ENCODE assay signal across 14 cellular contexts in genomic region chr2:223647258-223647952, GRCh38. TPM values are rescaled to one million over a fixed set of nuclear protein-coding genes. Genes with fewer than 3 reads are reported as not detected.
DNase-seq lines count a peak whose midpoint lies in the region; ATAC-seq, FAIRE-seq and TF ChIP-seq lines count a peak whose summit lies in the region.
"Had no signal": no experiment of that assay in that cellular context is flagged by ENCODE, and none has a peak within 500 bp of the region (broad histone marks: within the 10 kb centered on the region; RNA-seq: fewer than 3 reads in every experiment).

No MANE protein-coding gene starts in this region.

- BruUV-seq in GM12878 (replicated peaks; lab: Mats Ljungman, UMichigan), result no TSS peak

- no peaks in the 10 kb centered on the region for H3K9me3 ChIP-seq in GM12878 (replicated peaks; ENCODE audit: control insufficient read depth, insufficient read depth, low read length)

- H3K36me3 ChIP-seq in GM12878 (ENCODE audit: control insufficient read depth in 2 of 2, insufficient read depth in 2 of 2, low read length in 1 of 2), result no peaks in the 10 kb centered on the region

- TF ChIP-seq CTCF in GM12878 (IDR thresholded peaks at IDR 0.05 in 2 of 3, conservative IDR thresholded peaks at IDR 0.05 in 1 of 3; ENCODE audit: control insufficient read depth in 2 of 3, extremely low read depth in 1 of 3, insufficient read depth in 1 of 3, low read depth in 3 of 3, low read length in 3 of 3), result no peak

- H2AFZ ChIP-seq in GM12878 (ENCODE audit: control insufficient read depth, low read depth, low read length), result no peak overlapping the region

- H3K9ac ChIP-seq in GM12878 (ENCODE audit: control insufficient read depth, insufficient read depth, low read length), result no peak overlapping the region

- 48% methylated on average over 6 of the region's 6 CpGs for WGBS in GM12878 (ENCODE audit: insufficient coverage, insufficient replicate concordance, low lambda C conversion rate, missing lambda C conversion rate)

- intact Hi-C loops in GM12878 (cut with micrococcal nuclease; ENCODE audit: unreplicated experiment), result no loop called here

- RAD21 ChIA-PET in GM12878 (lab: Charles Lee; ENCODE audit: unreplicated experiment), result no interaction called here

- FAIRE-seq in GM12878 (lab: Jason Lieb, UNC), result no peak
- FAIRE-seq: astrocyte had no signal

- ATAC-seq in GM18517 (IDR thresholded peaks at IDR 0.05; ENCODE audit: unreplicated experiment), result peak; percentile 95
- peak; percentile 90 for ATAC-seq in GM21528 (IDR thresholded peaks at IDR 0.05; ENCODE audit: low FRiP score, unreplicated experiment)
- ATAC-seq in HG03108 (IDR thresholded peaks at IDR 0.05; ENCODE audit: unreplicated experiment), result peak; percentile 96
- ATAC-seq in GM12878, result peak; percentile 80
- ATAC-seq: sciatic nerve had no signal

- no peak overlapping the region for H3K4me3 ChIP-seq in GM12878

- no peak for TF ChIP-seq RAD21 in GM12878 (IDR thresholded peaks at IDR 0.05; ENCODE audit: insufficient read depth, low read depth, low read length)

- no peak overlapping the region for H3K27ac ChIP-seq in GM12878 (ENCODE audit: control insufficient read depth, insufficient read depth)

- no peak overlapping the region for H3K4me2 ChIP-seq in GM12878 (ENCODE audit: control insufficient read depth, insufficient read depth)

- POLR2A ChIA-PET in GM12878 (lab: Charles Lee), result no interaction called here

- SMC1A ChIA-PET in GM12878 (lab: Charles Lee; ENCODE audit: uncharacterized antibody, unreplicated experiment), result interaction anchor here (1.0 kb wide), 1 partner anchor 15 kb away, joined by 4 read pairs; no protein-coding TSS in a partner anchor

- no peak for TF ChIP-seq EP300 in GM12878 (IDR thresholded peaks at IDR 0.05; ENCODE audit: borderline replicate concordance in 1 of 2, control insufficient read depth in 1 of 2, low read depth in 2 of 2, low read length in 2 of 2)

- H3K27me3 ChIP-seq in GM12878 (replicated peaks in 1 of 2; ENCODE audit: control insufficient read depth in 2 of 2, insufficient read depth in 2 of 2, low read length in 1 of 2), result no peaks in the 10 kb centered on the region

- peaks cover 8% of the 10 kb centered on the region for H3K4me1 ChIP-seq in GM12878 (ENCODE audit: control insufficient read depth, insufficient read depth, low read length)

- H3K79me2 ChIP-seq in GM12878 (ENCODE audit: control insufficient read depth, insufficient read depth, low read length), result no peaks in the 10 kb centered on the region

- in situ Hi-C loops in GM12878 (cut with MboI), result no loop called here

- CTCF ChIA-PET in GM12878 (lab: Yijun Ruan, JAX), result no interaction called here

- H4K20me1 ChIP-seq in GM12878 (ENCODE audit: control insufficient read depth, insufficient read depth), result no peaks in the 10 kb centered on the region

- TF ChIP-seq POLR2A in GM12878 (IDR thresholded peaks at IDR 0.05; ENCODE audit: low read depth, low read length), result no peak

- DNase-seq in GM12878 (ENCODE audit: low read depth, low spot score) (no peak), AML-193 (lab: John Stamatoyannopoulos, UW) (no peak), NCI-H2227 treated with DMSO at 0.1 percent for 48 hours (lab: John Stamatoyannopoulos, UW) (no peak), occipital lobe (lab: John Stamatoyannopoulos, UW) (no peak)
- DNase-seq in central memory CD4-positive, alpha-beta T cell, result no peak
- DNase-seq: activated CD4-positive, alpha-beta memory T cell treated with anti-CD3 and anti-CD28 coated beads, Interleukin-2, amount 10 ng/mL, durations not matched to agents 7 days and 5 days; NCI-H1417 treated with DMSO at 0.1 percent for 48 hours; stimulated activated CD8-positive, alpha-beta memory T cell treated with anti-CD3 and anti-CD28 coated beads, Interleukin-4, amount 100 ng/mL, for 48 hours had no signal

TF ChIP-seq in GM12878, 131 proteins besides CTCF, POLR2A, EP300 and RAD21:
- TF ChIP-seq BMI1 (IDR thresholded peaks at IDR 0.05; ENCODE audit: borderline replicate concordance) (no peak), PBX3 (IDR thresholded peaks at IDR 0.05; ENCODE audit: insufficient replicate concordance, low read depth, low read length) (no peak), RUNX3 (IDR thresholded peaks at IDR 0.05; ENCODE audit: low read length) (0 out of 2 replicates have a peak, but pooled peaks have one; percentile 7), ZNF274 (IDR thresholded peaks at IDR 0.05; ENCODE audit: insufficient read depth, insufficient read length) (no peak), NFXL1 (IDR thresholded peaks at IDR 0.05; ENCODE audit: borderline replicate concordance) (no peak), RFX5 (IDR thresholded peaks at IDR 0.05; ENCODE audit: low read depth, low read length) (no peak), NR2C2 (IDR thresholded peaks at IDR 0.05; ENCODE audit: borderline replicate concordance, control insufficient read depth, insufficient read length, low read depth) (no peak), NR2F1 (conservative IDR thresholded peaks at IDR 0.05) (peak; percentile 53; the same call in 1 of the 2 replicates), HCFC1 (IDR thresholded peaks at IDR 0.05; ENCODE audit: low read length) (no peak)

RNA-seq across cellular contexts. Expression of gene SCG2, which starts 45.2 kb away (rescaled TPM):
- total RNA-seq in GM12878 (2013; cell fraction: nucleolus; rRNA removed), result not detected in 2 replicates
- not detected in 2 replicates for total RNA-seq in GM12878 (2014; rRNA removed)
- not detected in 2 replicates for total RNA-seq in GM12878 (2014; rRNA removed; fragmentation: Illumina TruSeq; extraction: Trizol)
- total RNA-seq in GM12878 (2021), result not detected in 2 replicates
- polyA plus RNA-seq in GM12878 (2011; ENCODE audit: low read depth), result 0.09 TPM
- 0.03 and 0.05 TPM in 2 replicates for polyA plus RNA-seq in GM12878 (2011; rRNA removed)
- not detected in 2 replicates for polyA plus RNA-seq in GM12878 (2011; cell fraction: cytosol; rRNA removed)
- polyA plus RNA-seq in GM12878 (2011; cell fraction: nucleus; rRNA removed), result 0.07 and 0.09 TPM in 2 replicates
- polyA plus RNA-seq in GM12878 (2012), result 0.09 TPM in 1 of 2 replicates, not detected in the other
- polyA plus RNA-seq in GM12878 (2014; fragmentation: Illumina TruSeq; extraction: Trizol), result 0.65 TPM in 1 of 2 replicates, not detected in the other
- not detected for polyA plus RNA-seq in GM12878 (2014; fragmentation: Nextera tagmentation; extraction: Ambion mirVana)
- polyA plus RNA-seq in GM12878 (2014; rRNA removed), result not detected in 2 replicates
- not detected for polyA plus RNA-seq in GM12878 (2016; fragmentation: Nextera tagmentation; extraction: Ambion mirVana)
- not detected in 2 replicates for polyA minus RNA-seq in GM12878 (2011; rRNA and poly(A)+ RNA removed)
- polyA minus RNA-seq in GM12878 (2011; cell fraction: cytosol; rRNA and poly(A)+ RNA removed), result not detected in 2 replicates
- polyA minus RNA-seq in GM12878 (2011; cell fraction: nucleus; rRNA and poly(A)+ RNA removed), result not detected in 2 replicates
- 52.9 TPM for total RNA-seq in occipital lobe
- total RNA-seq: liver had no signal
- polyA plus RNA-seq: liver had no signal

Comparison
In these comparisons a context has a peak if more than half of its experiments do, and no peak if none do; other contexts are left out.
1. RNA of gene SCG2, which starts 45.2 kb away (total RNA-seq): 52.9 TPM in occipital lobe (single experiment); not detected in GM12878; every median in the first group is over 10 times any median in the second.
2. Peak in every context shown above with its lines, with median percentiles within 50 percentile points of each other: ATAC-seq.